Comparison of ENCODE assay signal across 8 cellular contexts in the genomic region with DNA sequence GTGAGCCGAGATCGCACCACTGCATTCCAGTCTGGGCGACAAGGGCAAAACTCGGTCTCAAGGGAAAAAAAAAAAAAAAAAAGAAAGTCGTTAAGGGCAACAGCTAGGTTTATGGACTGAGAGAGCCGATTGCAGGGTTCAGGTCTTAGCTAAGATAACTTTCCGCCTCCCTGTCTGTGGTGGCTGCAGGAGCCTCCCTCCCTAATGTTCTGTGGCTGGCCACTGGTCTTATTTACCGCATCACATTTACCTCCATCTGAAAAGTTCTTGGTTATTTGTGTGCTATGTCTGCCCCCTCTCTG. TPM values are rescaled to one million over a fixed set of nuclear protein-coding genes. Genes with fewer than 3 reads are reported as not detected.
DNase-seq lines count a peak whose midpoint lies in the region; ATAC-seq and TF ChIP-seq lines count a peak whose summit lies in the region.

No MANE protein-coding gene starts in this region.

- peak overlapping the region; percentile 79 to 88 for H3K4me3 Mint-ChIP-seq in H9

- no peak overlapping the region for H3K18ac ChIP-seq in H9 (ENCODE audit: insufficient read length, low read depth, low read length)

- peak overlapping the region; percentile 55 for H3K4me2 ChIP-seq in H9 (ENCODE audit: insufficient read depth, insufficient read length, low read length)

- no peak overlapping the region for H2AFZ ChIP-seq in H9 (ENCODE audit: low read length)

- no CpG with 5 or more reads among the region's 8 CpGs for WGBS in H9 (ENCODE audit: extremely low coverage, insufficient read length, low lambda C conversion rate)

- no peak overlapping the region for H3K27ac ChIP-seq in H9 (ENCODE audit: insufficient read length, low read depth, low read length)

- ATAC-seq in SK-N-SH treated with all-trans-retinoic acid at 6 μM for 48 hours (peak; percentile 5), GM18867 (IDR thresholded peaks at IDR 0.05; ENCODE audit: unreplicated experiment) (no peak), GM18505 (IDR thresholded peaks at IDR 0.05; ENCODE audit: unreplicated experiment) (no peak)

- H3K27me3 ChIP-seq in H9 (ENCODE audit: insufficient read depth, low read length): no peaks in the 10 kb centered on the region

- H3K4me3 ChIP-seq in fibroblast of the aortic adventitia (ENCODE audit: low read depth, low read length): peak overlapping the region; percentile 65
- H3K4me3 ChIP-seq in skeletal muscle cell (ENCODE audit: low read depth, low read length): peak overlapping the region; percentile 57

- H2BK12ac ChIP-seq in H9 (ENCODE audit: insufficient read length, low read depth, low read length): no peak overlapping the region

- no peak overlapping the region for H3K14ac ChIP-seq in H9 (ENCODE audit: insufficient read depth, low read length)

- H3K79me2 ChIP-seq in H9 (ENCODE audit: insufficient read depth, low read length): no peaks in the 10 kb centered on the region; the same call in 1 of the 2 replicates

- no peak overlapping the region; a peak in 2 of 7 replicates for H3K27ac Mint-ChIP-seq in H9

- H2BK20ac ChIP-seq in H9 (ENCODE audit: low read depth, low read length, poor library complexity, severe bottlenecking): no peak overlapping the region

- no peaks in the 10 kb centered on the region for H3K36me3 Mint-ChIP-seq in H9 (ENCODE audit: insufficient read depth in 1 of 3, low read depth in 3 of 3)

- H2BK15ac ChIP-seq in H9 (ENCODE audit: low read depth, low read length): no peak overlapping the region

- POLR2A ChIA-PET in GM10248 (lab: Yijun Ruan, JAX): interaction anchor here (0.6 to 0.7 kb wide), 2 partner anchors 97 to 494 kb away, joined by 6 to 8 read pairs; no protein-coding TSS in a partner anchor

- H3K27me3 Mint-ChIP-seq in H9 (ENCODE audit: low read depth): peaks cover 6% of the 10 kb centered on the region

- H4K5ac ChIP-seq in H9 (ENCODE audit: insufficient read length, low read depth, low read length): no peak overlapping the region

- no peak overlapping the region for H2AK5ac ChIP-seq in H9 (ENCODE audit: insufficient read length, low read length)

- H2BK120ac ChIP-seq in H9 (ENCODE audit: low read depth, low read length, poor library complexity, severe bottlenecking): no peak overlapping the region

- H3K9me3 Mint-ChIP-seq in H9: no peaks in the 10 kb centered on the region

- no peaks in the 10 kb centered on the region; the same call in 1 of the 2 replicates for H3K4me1 ChIP-seq in H9 (ENCODE audit: insufficient read depth, low read length)

- H4K91ac ChIP-seq in H9 (ENCODE audit: insufficient read length, low read depth, low read length): no peak overlapping the region

- TF ChIP-seq CTCF in H9 (conservative IDR thresholded peaks at IDR 0.05) (no peak), fibroblast of the aortic adventitia (IDR thresholded peaks at IDR 0.05; ENCODE audit: insufficient read depth, low read length) (no peak), GM10248 (IDR thresholded peaks at IDR 0.05; ENCODE audit: control extremely low read depth, extremely low read depth, low read depth, missing control alignments) (no peak)

- H3K4ac ChIP-seq in H9 (ENCODE audit: low read depth, low read length): no peak overlapping the region

- H4K20me1 ChIP-seq in H9 (ENCODE audit: control insufficient read depth, insufficient read depth, insufficient read length): peaks cover 2% of the 10 kb centered on the region

- DNase-seq in H9 (no peak), fibroblast of the aortic adventitia (ENCODE audit: low read depth) (no peak), skeletal muscle cell (ENCODE audit: low read depth) (no peak), GM10248 (ENCODE audit: extremely low spot score) (no peak)
- no peak for DNase-seq in stimulated activated CD4-positive, alpha-beta T cell treated with anti-CD3 and anti-CD28 coated beads, Interleukin-4, amount 100 ng/mL, for 24 hours

- no peak overlapping the region for H3K9ac ChIP-seq in H9 (ENCODE audit: extremely low read depth, insufficient read length, low read length)

- no peak overlapping the region for H3T11ph ChIP-seq in H9 (ENCODE audit: low read length)

- CTCF ChIA-PET in GM10248 (lab: Yijun Ruan, JAX): interaction anchor here (0.9 to 1.3 kb wide), 3 partner anchors 10 to 94 kb away, joined by 3 to 4 read pairs (median 3); partner anchors contain the start of gene REX1BD

- H3K56ac ChIP-seq in H9 (ENCODE audit: insufficient read length, low read depth, low read length): no peak overlapping the region

- no peak overlapping the region for H2BK5ac ChIP-seq in H9 (ENCODE audit: insufficient read length, low read length)

- H4K8ac ChIP-seq in H9 (replicated peaks; ENCODE audit: insufficient read length, low read depth, low read length): no peak overlapping the region

- no peaks in the 10 kb centered on the region for H3K9me3 ChIP-seq in H9 (ENCODE audit: control insufficient read depth, low read depth, low read length)

- no peak overlapping the region for H3K23ac ChIP-seq in H9 (ENCODE audit: insufficient read length, low read depth, low read length)

- peaks cover 9% of the 10 kb centered on the region for H3K23me2 ChIP-seq in H9 (ENCODE audit: insufficient read length, low read depth, low read length, poor library complexity, severe bottlenecking)

- peaks cover 16 to 17% of the 10 kb centered on the region in 2 experiments for H3K4me1 Mint-ChIP-seq in H9

- TF ChIP-seq POLR2A in GM18505 (IDR thresholded peaks at IDR 0.05; ENCODE audit: borderline replicate concordance, extremely low read depth, insufficient read depth, insufficient read length): no peak

- H3K79me1 ChIP-seq in H9 (ENCODE audit: insufficient read depth, low read depth, low read length, poor library complexity, severe bottlenecking): no peaks in the 10 kb centered on the region

TF ChIP-seq in SK-N-SH treated with all-trans-retinoic acid at 6 μM for 48 hours, 23 proteins besides CTCF, POLR2A, EP300 and RAD21:
- TF ChIP-seq ZC3H10 (CRISPR knock-in tag; IDR thresholded peaks at IDR 0.05) (no peak), CREB5 (CRISPR knock-in tag; IDR thresholded peaks at IDR 0.05; ENCODE audit: low read depth) (no peak), TOX (CRISPR knock-in tag; IDR thresholded peaks at IDR 0.05; ENCODE audit: borderline replicate concordance) (no peak), ESRRG (CRISPR knock-in tag; IDR thresholded peaks at IDR 0.05) (no peak), CSRNP3 (CRISPR knock-in tag; IDR thresholded peaks at IDR 0.05) (no peak), ZNF565 (CRISPR knock-in tag; conservative IDR thresholded peaks at IDR 0.05; ENCODE audit: low read depth) (no peak), ISL1 (CRISPR knock-in tag; IDR thresholded peaks at IDR 0.05) (no peak), RARB (CRISPR knock-in tag; IDR thresholded peaks at IDR 0.05) (no peak), GLIS3 (CRISPR knock-in tag; IDR thresholded peaks at IDR 0.05) (no peak), ZNF8 (CRISPR knock-in tag; IDR thresholded peaks at IDR 0.05) (no peak), ZFP30 (CRISPR knock-in tag; IDR thresholded peaks at IDR 0.05) (no peak), POU6F1 (CRISPR knock-in tag; IDR thresholded peaks at IDR 0.05; ENCODE audit: borderline replicate concordance, low read depth) (no peak), SNAI2 (CRISPR knock-in tag; IDR thresholded peaks at IDR 0.05) (no peak), ZNF70 (CRISPR knock-in tag; IDR thresholded peaks at IDR 0.05) (no peak), TCF4 (CRISPR knock-in tag; IDR thresholded peaks at IDR 0.05; ENCODE audit: borderline replicate concordance) (no peak)

RNA-seq across cellular contexts. Expression of gene CRTC1, which starts 0.7 kb away (rescaled TPM):
- total RNA-seq in H9 (2021) (19.0 and 19.1 TPM in 2 replicates), fibroblast of the aortic adventitia (ENCODE audit: low replicate concordance) (1.1 and 2.4 TPM in 2 replicates)

RNA-seq across cellular contexts. Expression of gene KLHL26, which starts 45.9 kb away (rescaled TPM):
- total RNA-seq in H9 (2021) (9.8 and 10.7 TPM in 2 replicates), fibroblast of the aortic adventitia (ENCODE audit: low replicate concordance) (3.9 and 5.2 TPM in 2 replicates)
